Comparison of ENCODE assay signal across 8 cellular contexts in genomic region chr5:43483210-43484048, GRCh38. TPM values are rescaled to one million over a fixed set of nuclear protein-coding genes. Genes with fewer than 3 reads are reported as not detected.
DNase-seq lines count a peak whose midpoint lies in the region; ATAC-seq and TF ChIP-seq lines count a peak whose summit lies in the region.

TMEM267 (minus strand) TSS chr5:43483865; CDS start chr5:43453969, 29,896 bp downstream.

- H3K4me1 Mint-ChIP-seq in chondrocyte (ENCODE audit: low read depth): peaks cover 39% of the 10 kb centered on the region

- peak within 1 kb of the TSS; percentile 99 for H3K4me3 Mint-ChIP-seq in chondrocyte (ENCODE audit: unreplicated experiment)

- TF ChIP-seq CTCF in chondrocyte (IDR thresholded peaks at IDR 0.05): no peak

- peak; percentile 87 for ATAC-seq in GM19043 (IDR thresholded peaks at IDR 0.05; ENCODE audit: low read depth, unreplicated experiment)
- ATAC-seq in HG03378 (IDR thresholded peaks at IDR 0.05; ENCODE audit: unreplicated experiment): peak; percentile 55

- no peaks in the 10 kb centered on the region for H3K27me3 Mint-ChIP-seq in chondrocyte (ENCODE audit: low read depth)

- peak within 1 kb of the TSS; percentile 100 for H3K27ac Mint-ChIP-seq in chondrocyte (ENCODE audit: unreplicated experiment)

- no peaks in the 10 kb centered on the region for H3K9me3 Mint-ChIP-seq in chondrocyte (ENCODE audit: low read depth)

- peak; percentile 94 for DNase-seq in AG20443 (ENCODE audit: low spot score)
- DNase-seq in NCI-H460 (ENCODE audit: extremely low read depth, low read depth): peak; percentile 93
- DNase-seq in activated CD4-positive, alpha-beta T cell treated with anti-CD3 and anti-CD28 coated beads for 24 hours (ENCODE audit: low read depth in 2 of 2): peak; percentile 68 to 75
- peak; percentile 94 for DNase-seq in chondrocyte (ENCODE audit: low spot score)
- DNase-seq in kidney glomerular epithelial cell (lab: John Stamatoyannopoulos, UW): peak; percentile 72
- peak; percentile 55 to 66 for DNase-seq in stimulated activated CD4-positive, alpha-beta T cell treated with anti-CD3 and anti-CD28 coated beads, Interleukin-1b, Interleukin-23, amount 100 ng/mL, for 1 hour (ENCODE audit: low read depth in 2 of 2)

- H3K36me3 Mint-ChIP-seq in chondrocyte (ENCODE audit: low read depth): no peaks in the 10 kb centered on the region

RNA-seq across cellular contexts. Expression of gene TMEM267, which starts in this region (rescaled TPM):
- total RNA-seq in NCI-H460 (2014; rRNA removed; shearing (Covaris generic)): 59.3 and 65.6 TPM in 2 replicates
- polyA plus RNA-seq in NCI-H460 (2014; cell fraction: nucleus; rRNA removed): 31.1 and 35.5 TPM in 2 replicates
- 26.6 to 36.6 TPM (median 32.3 TPM) in 3 replicates for total RNA-seq in chondrocyte

Comparison
In these comparisons a context has a peak if more than half of its experiments do, and no peak if none do; other contexts are left out.
1. Peak in every context shown above with its lines: DNase-seq and ATAC-seq.